Comparison of ENCODE assay signal across 19 cellular contexts in genomic region chr1:63690966-63691365, GRCh38.
DNase-seq lines count a peak whose midpoint lies in the region; ATAC-seq, FAIRE-seq and TF ChIP-seq lines count a peak whose summit lies in the region.
"Had no signal": no experiment of that assay in that cellular context is flagged by ENCODE, and none has a peak within 500 bp of the region (broad histone marks: within the 10 kb centered on the region; RNA-seq: fewer than 3 reads in every experiment).

No MANE protein-coding gene starts in this region.

- no peak overlapping the region for H3K4me3 ChIP-seq in A549
- no peak overlapping the region for H3K4me3 ChIP-seq in MG63
- H3K4me3 ChIP-seq: HAP-1, SJSA1 had no signal

- peaks cover 61% of the 10 kb centered on the region for H3K4me1 Mint-ChIP-seq in chondrocyte (ENCODE audit: low read depth)

- WGBS in A549 (ENCODE audit: missing lambda C conversion rate), result 29% methylated on average over 1 of the region's 1 CpG

- no peaks in the 10 kb centered on the region for H3K36me3 Mint-ChIP-seq in chondrocyte (ENCODE audit: low read depth)

- peak overlapping the region; percentile 70 for H3K4me2 ChIP-seq in A549

- peaks cover 52% of the 10 kb centered on the region for H3K4me1 ChIP-seq in A549
- H3K4me1 ChIP-seq: HAP-1 had no signal

- H3K4me3 Mint-ChIP-seq in chondrocyte (ENCODE audit: unreplicated experiment), result no peak overlapping the region

- POLR2A ChIA-PET in A549 (lab: Yijun Ruan, JAX), result interaction anchor here (0.6 to 1.5 kb wide), 2 partner anchors 82 to 238 kb away, joined by 3 to 12 read pairs; partner anchors contain the start of gene ROR1

- no peaks in the 10 kb centered on the region for H3K9me3 Mint-ChIP-seq in chondrocyte (ENCODE audit: low read depth)

- H3K27ac ChIP-seq in A549, result peak overlapping the region; percentile 93 to 95
- H3K27ac ChIP-seq: SJSA1 had no signal

- no peak for TF ChIP-seq POLR2A in A549 (IDR thresholded peaks at IDR 0.05; ENCODE audit: low read length)

- no peak for FAIRE-seq in A549 (lab: Jason Lieb, UNC)
- FAIRE-seq: GM18507 had no signal

- TF ChIP-seq RAD21 in A549 (conservative IDR thresholded peaks at IDR 0.05 in 1 of 2, IDR thresholded peaks at IDR 0.05 in 1 of 2), result no peak

- no peaks in the 10 kb centered on the region for H3K27me3 ChIP-seq in MG63
- H3K27me3 ChIP-seq: SJSA1 had no signal

- no peaks in the 10 kb centered on the region for H3K27me3 Mint-ChIP-seq in chondrocyte (ENCODE audit: low read depth)

- TF ChIP-seq CTCF in A549 (IDR thresholded peaks at IDR 0.05), result no peak
- no peak for TF ChIP-seq CTCF in chondrocyte (IDR thresholded peaks at IDR 0.05)
- TF ChIP-seq CTCF in omental fat pad (IDR thresholded peaks at IDR 0.05), result no peak

- CTCF ChIA-PET in A549 (lab: Yijun Ruan, JAX), result interaction anchor here (1.3 to 3.5 kb wide), 23 partner anchors 9 to 446 kb away, joined by 3 to 41 read pairs (median 7); no protein-coding TSS in a partner anchor

- H3K27ac Mint-ChIP-seq in chondrocyte (ENCODE audit: unreplicated experiment), result peak overlapping the region; percentile 76

- ATAC-seq in A549 (no peak), omental fat pad (ENCODE audit: low FRiP score) (peak; percentile 55)

- no peak for TF ChIP-seq EP300 in A549 (IDR thresholded peaks at IDR 0.05)

- H3K36me3 ChIP-seq in MG63, result no peaks in the 10 kb centered on the region
- H3K36me3 ChIP-seq: HAP-1, SJSA1 had no signal

- DNase-seq in A549 (ENCODE audit: low read depth in 1 of 2, low spot score in 1 of 2), result no peak
- DNase-seq in MG63, result peak; percentile 16
- DNase-seq in chondrocyte (ENCODE audit: low spot score), result no peak
- no peak for DNase-seq in omental fat pad (ENCODE audit: low spot score)
- DNase-seq in NCI-H2196 treated with DMSO at 0.1 percent for 48 hours (lab: John Stamatoyannopoulos, UW; ENCODE audit: unreplicated experiment), result no peak
- no peak for DNase-seq in epidermal melanocyte (ENCODE audit: insufficient read length, low spot score)
- no peak for DNase-seq in NCI-H2196 (lab: John Stamatoyannopoulos, UW; ENCODE audit: unreplicated experiment)
- no peak for DNase-seq in SIG-M5 (lab: John Stamatoyannopoulos, UW)
- DNase-seq: 8988T, KBM-7, NCI-H1048, NCI-H1417, NCI-H1694, NCI-H2029 treated with DMSO at 0.1 percent for 48 hours, NCI-H524, NCI-H774 had no signal

- H3K9me3 ChIP-seq in A549 (no peaks in the 10 kb centered on the region), MG63 (no peaks in the 10 kb centered on the region)
- H3K9me3 ChIP-seq: HAP-1, SJSA1 had no signal

TF ChIP-seq in A549, 52 proteins besides CTCF, POLR2A, EP300 and RAD21:
- TF ChIP-seq FOXS1 (CRISPR knock-in tag; IDR thresholded peaks at IDR 0.05) (no peak), RFX5 (IDR thresholded peaks at IDR 0.05) (no peak), CHD2 (IDR thresholded peaks at IDR 0.05; ENCODE audit: low read length, partially characterized antibody) (no peak), MAFK (IDR thresholded peaks at IDR 0.05; ENCODE audit: partially characterized antibody) (no peak), TP53 (CRISPR knock-in tag; IDR thresholded peaks at IDR 0.05) (no peak), HEYL (CRISPR knock-in tag; IDR thresholded peaks at IDR 0.05) (no peak), CEBPB (IDR thresholded peaks at IDR 0.05) (no peak), RCOR1 (IDR thresholded peaks at IDR 0.05; ENCODE audit: low read depth, low read length) (no peak)
